10 cellular contexts compared by ENCODE assay signal in the genomic region with DNA sequence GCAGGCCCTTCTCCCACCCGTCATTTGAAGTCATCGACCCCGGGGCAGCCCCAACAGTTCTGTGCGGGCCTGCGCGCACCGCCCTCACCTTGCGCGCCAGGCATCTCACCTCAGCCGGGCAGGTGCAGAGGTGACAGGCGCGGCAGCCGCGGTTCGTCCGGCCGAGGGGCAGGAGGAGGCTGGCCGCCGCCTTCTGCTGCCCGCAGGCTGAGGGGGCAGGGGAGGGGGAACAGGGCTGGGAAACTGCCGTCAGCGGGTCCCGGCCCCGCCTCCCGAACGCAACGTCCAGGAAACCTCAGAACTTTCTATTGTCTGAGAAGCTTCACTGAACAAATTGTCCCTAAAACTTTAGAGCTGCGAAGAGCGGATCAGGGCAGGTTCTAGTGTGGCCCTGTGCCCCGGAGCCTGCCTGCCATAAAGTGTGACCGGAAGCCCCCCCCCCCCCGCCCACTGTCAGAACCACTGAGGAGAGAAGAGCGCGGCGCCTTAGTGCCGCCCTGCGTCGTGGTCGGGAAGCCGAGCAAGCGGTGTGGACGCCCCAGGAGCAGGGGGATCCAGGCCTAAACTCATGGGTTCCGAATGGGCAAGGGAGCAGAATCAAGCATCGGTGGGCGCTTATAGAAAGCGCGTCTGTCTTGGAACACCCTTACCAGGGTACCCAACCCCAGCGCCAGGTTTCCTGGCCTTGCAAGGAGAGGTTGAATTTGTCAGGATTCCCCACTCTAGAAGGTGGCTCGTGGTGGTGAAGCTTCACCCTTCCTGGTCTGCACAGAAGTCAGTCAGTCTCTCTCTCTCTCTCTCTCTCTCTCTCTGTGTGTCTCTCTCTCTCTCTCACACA. TPM values are rescaled to one million over a fixed set of nuclear protein-coding genes. Genes with fewer than 3 reads are reported as not detected.
DNase-seq lines count a peak whose midpoint lies in the region; ATAC-seq and TF ChIP-seq lines count a peak whose summit lies in the region.
"Had no signal": no experiment of that assay in that cellular context is flagged by ENCODE, and none has a peak within 500 bp of the region (broad histone marks: within the 10 kb centered on the region; RNA-seq: fewer than 3 reads in every experiment).

No MANE protein-coding gene starts in this region.

- H3K9me2 ChIP-seq in PC-9 (ENCODE audit: insufficient read depth): no peaks in the 10 kb centered on the region

- no peaks in the 10 kb centered on the region for H3K79me2 ChIP-seq in PC-9 (ENCODE audit: low read depth)

- H4K20me1 ChIP-seq in PC-9 (ENCODE audit: insufficient read depth): no peaks in the 10 kb centered on the region

- TF ChIP-seq CTCF in GM12875 (IDR thresholded peaks at IDR 0.05; ENCODE audit: borderline replicate concordance, insufficient read depth, low read depth, low read length) (no peak), PC-9 (conservative IDR thresholded peaks at IDR 0.05) (0 out of 2 replicates have a peak, but pooled peaks have one; percentile 37), foreskin fibroblast (IDR thresholded peaks at IDR 0.05; ENCODE audit: low read depth, low read length) (no peak), psoas muscle (IDR thresholded peaks at IDR 0.05) (no peak)

- H3K4me2 ChIP-seq in PC-9: peak overlapping the region; percentile 71

- peak; percentile 33 to 40 for DNase-seq in PC-9
- peak in 1 of 2 donors; percentile 38 for DNase-seq in foreskin fibroblast
- DNase-seq in psoas muscle: peak in 1 of 2 donors; percentile 70
- DNase-seq in NCI-H510A treated with DMSO at 0.1 percent for 48 hours (lab: John Stamatoyannopoulos, UW): no peak
- DNase-seq in RKO (ENCODE audit: low spot score): no peak
- no peak for DNase-seq in HPDE6-E6E7 (ENCODE audit: extremely low spot score)
- DNase-seq: NCI-H1694 treated with DMSO at 0.1 percent for 48 hours had no signal

- intact Hi-C loops in PC-9 (cut with micrococcal nuclease; ENCODE audit: unreplicated experiment) (loop anchor here (5.0 to 10.0 kb wide), 2 partner anchors 141 to 273 kb away; partner anchors contain the start of gene WARS2), psoas muscle (cut with DNase I) (loop anchor here in 1 of 2 donors (10.0 kb wide), 1 partner anchor 777 kb away; no protein-coding TSS in a partner anchor)

- no TSS peak for BruUV-seq in PC-9 (replicated peaks; lab: Mats Ljungman, UMichigan)

- POLR2A ChIA-PET in PC-9 (lab: Charles Lee; ENCODE audit: unreplicated experiment): interaction anchor here (0.5 kb wide), 1 partner anchor 334 kb away, joined by 3 read pairs; no protein-coding TSS in a partner anchor

- peak; percentile 46 to 77 (median 62) for ATAC-seq in psoas muscle
- no peak for ATAC-seq in GM19395 (IDR thresholded peaks at IDR 0.05; ENCODE audit: unreplicated experiment)

- peak overlapping the region; percentile 69 for H2AFZ ChIP-seq in PC-9

- 0 out of 2 replicates have a peak, but pooled peaks cover 4% of the 10 kb centered on the region for H3K27me3 ChIP-seq in PC-9 (ENCODE audit: insufficient read depth, low read depth)
- peaks cover 0 to 35% (median 4%) of the 10 kb centered on the region in 3 donors for H3K27me3 ChIP-seq in psoas muscle (ENCODE audit: insufficient read depth in 3 of 3, low read length in 2 of 3)

- no peaks in the 10 kb centered on the region for H3F3A ChIP-seq in PC-9 (ENCODE audit: insufficient read depth, low read depth)

- WGBS in psoas muscle, 3 donors: 14 to 20% (median 16%) methylated on average over 40 to 49 of the region's 49 CpGs

- H3K4me3 ChIP-seq in GM12875 (ENCODE audit: low read depth, low read length) (peak overlapping the region; percentile 5), PC-9 (peak overlapping the region; percentile 41; the same call in 1 of the 2 replicates), foreskin fibroblast (ENCODE audit: low read depth in 1 of 2, low read length in 2 of 2) (peak overlapping the region; percentile 26 to 36), psoas muscle (peak overlapping the region; percentile 60)

- H3K4me1 ChIP-seq in PC-9 (replicated peaks; ENCODE audit: insufficient read depth) (peaks cover 13% of the 10 kb centered on the region), psoas muscle (peaks cover 8% of the 10 kb centered on the region)

- CTCF ChIA-PET in PC-9 (lab: Charles Lee): interaction anchor here (0.6 kb wide), 1 partner anchor 327 kb away, joined by 4 read pairs; no protein-coding TSS in a partner anchor

- H3K36me3 ChIP-seq in PC-9 (ENCODE audit: low read depth) (no peaks in the 10 kb centered on the region), psoas muscle (ENCODE audit: insufficient read depth in 1 of 2, low read depth in 1 of 2) (no peaks in the 10 kb centered on the region)

- H3K9me3 ChIP-seq in PC-9 (ENCODE audit: insufficient read depth, low read depth) (no peaks in the 10 kb centered on the region), psoas muscle (no peaks in the 10 kb centered on the region)

- H3K27ac ChIP-seq in PC-9 (peak overlapping the region; percentile 63), psoas muscle (peak overlapping the region; percentile 16)

RNA-seq across cellular contexts. Expression of gene TBX15, which starts 13.3 kb away (rescaled TPM):
- not detected in 2 replicates for total RNA-seq in PC-9 (2021)
- 100 to 1,000 TPM in 3 of 4 donors, 10 to 100 TPM in 1; 62.5 to 220 (median 143) TPM for total RNA-seq in psoas muscle
- polyA plus RNA-seq in psoas muscle: 100 to 1,000 TPM in 1 of 3 donors, 10 to 100 TPM in 2; 37.0 to 105 (median 53.8) TPM
- total RNA-seq: progenitor cell of endocrine pancreas had no signal

Comparison
In these comparisons a context has a peak if more than half of its experiments do, and no peak if none do; other contexts are left out.
1. H3K4me3 ChIP-seq: peak in every context shown above with its lines; median percentile 60 in psoas muscle; 41 in PC-9; 31 in foreskin fibroblast; 5 in GM12875.
2. DNase-seq: peak in PC-9 (2 of 2); none in NCI-H510A treated with DMSO at 0.1 percent for 48 hours (single experiment), RKO (single experiment) and HPDE6-E6E7 (single experiment).
3. RNA of gene TBX15, which starts 13.3 kb away (total RNA-seq): 62.5 to 220 TPM in psoas muscle; not detected in PC-9; every median in the first group is over 10 times any median in the second.